ENCODE assay signal across 23 cellular contexts in genomic region chr10:1153253-1153763, GRCh38.
DNase-seq lines count a peak whose midpoint lies in the region; ATAC-seq and TF ChIP-seq lines count a peak whose summit lies in the region.
"Had no signal": no experiment of that assay in that cellular context is flagged by ENCODE, and none has a peak within 500 bp of the region (broad histone marks: within the 10 kb centered on the region; RNA-seq: fewer than 3 reads in every experiment).

No MANE protein-coding gene starts in this region.

- H3K27me3 ChIP-seq in mammary epithelial cell (ENCODE audit: insufficient read depth, low read length): no peaks in the 10 kb centered on the region
- H3K27me3 ChIP-seq in testis: no peaks in the 10 kb centered on the region
- H3K27me3 ChIP-seq in gastrocnemius medialis: no peaks in the 10 kb centered on the region

- WGBS in mammary epithelial cell (ENCODE audit: low coverage, missing lambda C conversion rate): 23% methylated on average over 6 of the region's 6 CpGs
- WGBS in testis, 2 donors: 89 to 92% methylated on average over 4 to 6 of the region's 6 CpGs

- peaks cover 17% of the 10 kb centered on the region for H3K9me3 ChIP-seq in mammary epithelial cell (replicated peaks; ENCODE audit: insufficient read depth, low read length)
- no peaks in the 10 kb centered on the region for H3K9me3 ChIP-seq in testis
- no peaks in the 10 kb centered on the region for H3K9me3 ChIP-seq in gastrocnemius medialis
- H3K9me3 ChIP-seq: A549 had no signal

- in situ Hi-C loops in SK-MEL-5 (cut with HindIII; ENCODE audit: low pct_unique_long_range_greater_than_20kb, low sequenced_read_pairs) (no loop called here), mammary epithelial cell (cut with MboI; ENCODE audit: low sequenced_read_pairs in 2 of 2) (no loop called here), gastrocnemius medialis (cut with MboI; ENCODE audit: low sequenced_read_pairs in 4 of 4) (no loop called here)

- peaks cover 15% of the 10 kb centered on the region for H3K27me3 Mint-ChIP-seq in nephron (ENCODE audit: low read depth)

- H3K4me1 Mint-ChIP-seq in nephron: peaks cover 30% of the 10 kb centered on the region

- H2AFZ ChIP-seq in mammary epithelial cell (ENCODE audit: low read depth, low read length): no peak overlapping the region

- TF ChIP-seq POLR2A in testis (IDR thresholded peaks at IDR 0.05): no peak
- no peak for TF ChIP-seq POLR2A in gastrocnemius medialis (IDR thresholded peaks at IDR 0.05)

- no peaks in the 10 kb centered on the region for H3K79me2 ChIP-seq in mammary epithelial cell (ENCODE audit: insufficient read depth, low read length)

- TF ChIP-seq CTCF in nephron (IDR thresholded peaks at IDR 0.05; ENCODE audit: unreplicated experiment in 3 of 3) (no peak), mammary epithelial cell (conservative IDR thresholded peaks at IDR 0.05 in 1 of 2, IDR thresholded peaks at IDR 0.05 in 1 of 2; ENCODE audit: extremely low read depth in 1 of 2, insufficient read depth in 1 of 2, low read depth in 1 of 2, low read length in 2 of 2) (no peak), testis (IDR thresholded peaks at IDR 0.05) (no peak), gastrocnemius medialis (IDR thresholded peaks at IDR 0.05 in 4 of 5, conservative IDR thresholded peaks at IDR 0.05 in 1 of 5) (no peak)

- H3K4me3 Mint-ChIP-seq in nephron: no peak overlapping the region
- H3K4me3 Mint-ChIP-seq: CD4-positive, alpha-beta memory T cell had no signal

- DNase-seq in Ammon's horn (ENCODE audit: low spot score) (peak; percentile 27), COLO829 (ENCODE audit: low spot score) (peak; percentile 1), SK-MEL-5 (ENCODE audit: low read depth, low spot score) (peak; percentile 6), mammary epithelial cell (no peak), testis (no peak), gastrocnemius medialis (no peak)
- DNase-seq: CD4-positive, alpha-beta memory T cell; DMS53; EL; KBM-7; MM.1S; NCI-H1048; NCI-H1417 treated with DMSO at 0.1 percent for 48 hours; NCI-H2029; NCI-H2227 treated with DMSO at 0.1 percent for 48 hours; NCI-H510A; NCI-H748 treated with DMSO at 0.1 percent for 48 hours; NK-92 treated with Interleukin-12 subunit alpha and Interleukin-12 subunit beta, amount 100 ng/mL, for 24 hours; SIG-M5 had no signal

- H3K27ac ChIP-seq in mammary epithelial cell (ENCODE audit: insufficient read depth, low read depth, low read length): no peak overlapping the region
- no peak overlapping the region for H3K27ac ChIP-seq in testis
- H3K27ac ChIP-seq in gastrocnemius medialis: no peak overlapping the region
- H3K27ac ChIP-seq: A549 had no signal

- CTCF ChIA-PET in mammary epithelial cell (lab: Charles Lee; ENCODE audit: low non-redundant PET): no interaction called here

- BruUV-seq in mammary epithelial cell (replicated peaks; lab: Mats Ljungman, UMichigan): no TSS peak

- H3K4me3 ChIP-seq in mammary epithelial cell (replicated peaks in 1 of 3; ENCODE audit: insufficient read depth in 1 of 3, low read depth in 2 of 3, low read length in 3 of 3): no peak overlapping the region
- H3K4me3 ChIP-seq in testis: no peak overlapping the region
- no peak overlapping the region for H3K4me3 ChIP-seq in gastrocnemius medialis
- H3K4me3 ChIP-seq: A549 had no signal

- no peak for ATAC-seq in gastrocnemius medialis
- ATAC-seq: A549, Panc1, SK-N-SH treated with all-trans-retinoic acid at 6 μM for 48 hours had no signal

- intact Hi-C loops in mammary epithelial cell (cut with micrococcal nuclease) (no loop called here), testis (cut with DNase I; ENCODE audit: low total_unique reads) (no loop called here), gastrocnemius medialis (cut with DNase I; ENCODE audit: low total_unique reads) (no loop called here)

- no peaks in the 10 kb centered on the region for H3K4me1 ChIP-seq in mammary epithelial cell (ENCODE audit: insufficient read depth, low read length)
- no peaks in the 10 kb centered on the region for H3K4me1 ChIP-seq in testis
- H3K4me1 ChIP-seq in gastrocnemius medialis: no peaks in the 10 kb centered on the region
- H3K4me1 ChIP-seq: A549 had no signal

- H3K9me3 Mint-ChIP-seq in nephron: no peaks in the 10 kb centered on the region

- H3K4me2 ChIP-seq in mammary epithelial cell (ENCODE audit: insufficient read depth, low read depth, low read length): no peak overlapping the region
- H3K4me2 ChIP-seq: A549 had no signal

- dilution Hi-C loops in mammary epithelial cell (cut with HindIII; ENCODE audit: low sequenced_read_pairs): no loop called here

- no peaks in the 10 kb centered on the region for H4K20me1 ChIP-seq in mammary epithelial cell (ENCODE audit: insufficient read depth, low read length)

- no peak overlapping the region for H3K9ac ChIP-seq in mammary epithelial cell (ENCODE audit: insufficient read depth, low read length)

- H3K36me3 ChIP-seq in mammary epithelial cell (ENCODE audit: insufficient read depth, low read length) (no peaks in the 10 kb centered on the region), testis (ENCODE audit: low read depth, missing control alignments) (no peaks in the 10 kb centered on the region), gastrocnemius medialis (no peaks in the 10 kb centered on the region)

- H3K36me3 Mint-ChIP-seq in nephron (ENCODE audit: low read depth): no peaks in the 10 kb centered on the region
- H3K36me3 Mint-ChIP-seq: CD4-positive, alpha-beta memory T cell had no signal

- peak overlapping the region in 2 of 3 experiments; percentile 30 to 35 for H3K27ac Mint-ChIP-seq in nephron

Comparison
In these comparisons a context has a peak if more than half of its experiments do, and no peak if none do; other contexts are left out.
1. DNase-seq: peak in Ammon's horn (single experiment), COLO829 (single experiment) and SK-MEL-5 (single experiment); none in mammary epithelial cell (single experiment), testis (single experiment) and gastrocnemius medialis (0 of 2).